1 cellular context compared by ENCODE assay signal in the genomic region with DNA sequence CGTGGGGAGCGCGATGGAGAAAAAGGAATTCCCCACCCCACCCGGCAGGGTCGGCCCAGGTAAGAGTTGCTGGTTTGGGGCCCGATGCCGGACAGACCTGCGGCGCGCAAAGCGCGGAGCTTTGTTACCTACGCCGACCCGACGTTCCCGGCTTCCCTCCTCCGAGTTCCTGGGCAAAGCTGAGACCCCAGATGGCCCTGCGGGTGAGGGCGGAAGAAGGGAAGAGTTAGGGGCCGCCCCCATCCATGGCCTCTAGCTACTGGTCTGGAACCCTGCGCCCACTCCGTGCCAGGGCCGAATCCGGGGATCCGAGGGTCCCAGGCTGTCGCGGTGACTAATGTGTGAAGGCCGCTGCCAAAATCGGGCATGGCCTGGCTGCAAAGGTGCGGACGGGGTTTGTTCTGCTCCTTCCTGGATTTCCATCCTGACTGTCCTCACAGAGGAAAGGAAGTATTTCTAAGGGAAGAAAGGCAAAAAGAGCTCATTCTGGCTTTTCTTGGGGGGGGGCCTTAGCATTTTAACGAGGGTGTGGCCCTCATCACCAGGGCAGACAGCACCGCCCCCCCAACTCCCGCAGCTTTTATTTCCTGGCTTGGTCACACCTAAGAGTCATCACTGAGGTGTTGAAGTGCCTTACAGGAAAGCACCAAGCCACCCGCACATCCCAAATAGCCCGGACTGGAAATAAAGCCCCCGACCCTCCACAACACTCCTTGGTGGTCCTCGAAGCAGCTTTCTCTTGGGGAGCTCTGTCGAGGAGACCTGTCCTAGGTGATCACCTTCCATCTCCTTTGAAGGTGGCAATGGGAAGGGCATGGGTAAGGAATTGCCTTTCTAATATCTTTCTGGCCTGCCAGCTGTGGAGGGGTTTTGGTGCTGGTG.
TF ChIP-seq lines count a peak whose summit lies in the region.

No MANE protein-coding gene starts in this region.

TF ChIP-seq in GM12878, 131 proteins besides CTCF, POLR2A, EP300 and RAD21:
- no peak for TF ChIP-seq JUNB (IDR thresholded peaks at IDR 0.05)
- TF ChIP-seq IKZF2 (IDR thresholded peaks at IDR 0.05) = 0 out of 4 replicates have a peak, but pooled peaks of 1 of the 2 experiments have one; percentile 19
- 0 out of 2 replicates have a peak, but pooled peaks have one; percentile 7 for TF ChIP-seq IKZF1 (conservative IDR thresholded peaks at IDR 0.05)
